15 cellular contexts compared by ENCODE assay signal in genomic region chr5:111548992-111549649, GRCh38. TPM values are rescaled to one million over a fixed set of nuclear protein-coding genes. Genes with fewer than 3 reads are reported as not detected.
DNase-seq lines count a peak whose midpoint lies in the region; ATAC-seq and TF ChIP-seq lines count a peak whose summit lies in the region.
"Had no signal": no experiment of that assay in that cellular context is flagged by ENCODE, and none has a peak within 500 bp of the region (broad histone marks: within the 10 kb centered on the region; RNA-seq: fewer than 3 reads in every experiment).

No MANE protein-coding gene starts in this region.

- H3K4me1 Mint-ChIP-seq in WTC11 = peaks cover 40% of the 10 kb centered on the region

- H3K4me1 ChIP-seq in left lung = peaks cover 0 to 19% of the 10 kb centered on the region in 2 donors

- CTCF ChIA-PET in WTC11 (lab: Charles Lee) = interaction anchor here (1.2 kb wide), 1 partner anchor 17 kb away, joined by 8 read pairs; no protein-coding TSS in a partner anchor

- POLR2A ChIA-PET in WTC11 (lab: Charles Lee) = no interaction called here

- TF ChIP-seq CTCF in LNCaP clone FGC (IDR thresholded peaks at IDR 0.05; ENCODE audit: control insufficient read depth, extremely low read depth, insufficient read depth) (no peak), WTC11 (IDR thresholded peaks at IDR 0.05) (no peak), left lung (IDR thresholded peaks at IDR 0.05) (no peak)

- no peaks in the 10 kb centered on the region for H3K36me3 ChIP-seq in left lung
- H3K36me3 ChIP-seq: BLaER1 treated with 17β-estradiol and CSF1 and Interleukin-3, amounts not matched to agents 10 nM and 100 nM had no signal

- H3K27me3 Mint-ChIP-seq in WTC11 (ENCODE audit: low read depth) = no peaks in the 10 kb centered on the region

- no peak overlapping the region for H3K4me3 ChIP-seq in LNCaP clone FGC (ENCODE audit: low read depth, low read length)
- H3K4me3 ChIP-seq in left lung = no peak overlapping the region
- H3K4me3 ChIP-seq: BLaER1 treated with 17β-estradiol and CSF1 and Interleukin-3, amounts not matched to agents 10 nM and 100 nM had no signal

- H3K4me3 Mint-ChIP-seq in WTC11 = no peak overlapping the region
- H3K4me3 Mint-ChIP-seq: activated B cell treated with CpG ODN at 0.5 μM for 24 hours; activated naive CD4-positive, alpha-beta T cell treated with anti-CD3 and anti-CD28 coated beads for 36 hours; neural crest cell had no signal

- H3K27ac ChIP-seq in left lung = no peak overlapping the region

- intact Hi-C loops in left lung (cut with DNase I) = loop anchor here in 1 of 2 donors (5.0 kb wide), 1 partner anchor 593 kb away; no protein-coding TSS in a partner anchor

- no peaks in the 10 kb centered on the region for H3K36me3 Mint-ChIP-seq in WTC11

- H3K27me3 ChIP-seq in left lung = no peaks in the 10 kb centered on the region
- H3K27me3 ChIP-seq: BLaER1 treated with 17β-estradiol and CSF1 and Interleukin-3, amounts not matched to agents 10 nM and 100 nM had no signal

- no peaks in the 10 kb centered on the region for H3K9me3 ChIP-seq in left lung
- H3K9me3 ChIP-seq: BLaER1 treated with 17β-estradiol and CSF1 and Interleukin-3, amounts not matched to agents 10 nM and 100 nM had no signal

- ATAC-seq in WTC11 (no peak), left lung (peak; percentile 59), GM21423 (IDR thresholded peaks at IDR 0.05; ENCODE audit: unreplicated experiment) (no peak), HG03432 (IDR thresholded peaks at IDR 0.05; ENCODE audit: unreplicated experiment) (no peak), GM19395 (IDR thresholded peaks at IDR 0.05; ENCODE audit: unreplicated experiment) (no peak)

- DNase-seq in DMS79 (lab: John Stamatoyannopoulos, UW) (peak; percentile 65), LNCaP clone FGC (ENCODE audit: low read depth) (peak; percentile 56), WTC11 (ENCODE audit: low spot score) (no peak), left lung (no peak)
- DNase-seq in stimulated activated CD4-positive, alpha-beta T cell treated with anti-CD3 and anti-CD28 coated beads, Interleukin-2, amount 100 ng/mL, for 24 hours = no peak
- DNase-seq: activated B cell treated with CpG ODN at 0.5 μM for 24 hours; activated naive CD4-positive, alpha-beta T cell treated with anti-CD3 and anti-CD28 coated beads for 36 hours; central memory CD4-positive, alpha-beta T cell; glutamatergic neuron; NCI-H1048 had no signal

- peak overlapping the region; percentile 8; the same call in 1 of the 2 replicates for H3K27ac Mint-ChIP-seq in WTC11
- H3K27ac Mint-ChIP-seq: activated B cell treated with CpG ODN at 0.5 μM for 24 hours; activated naive CD4-positive, alpha-beta T cell treated with anti-CD3 and anti-CD28 coated beads for 36 hours had no signal

- H3K9me3 Mint-ChIP-seq in WTC11 = peaks cover under 1% of the 10 kb centered on the region; the same call in 1 of the 2 replicates
- H3K9me3 Mint-ChIP-seq: activated B cell treated with CpG ODN at 0.5 μM for 24 hours; activated naive CD4-positive, alpha-beta T cell treated with anti-CD3 and anti-CD28 coated beads for 36 hours had no signal

TF ChIP-seq in WTC11, 78 proteins besides CTCF, POLR2A, EP300 and RAD21 (continues in another document):
- no peak for TF ChIP-seq SMAD4 (CRISPR knock-in tag; IDR thresholded peaks at IDR 0.05)
- no peak for TF ChIP-seq IRF2 (CRISPR knock-in tag; IDR thresholded peaks at IDR 0.05; ENCODE audit: borderline replicate concordance, low read depth)
- TF ChIP-seq ZNF121 (CRISPR knock-in tag; IDR thresholded peaks at IDR 0.05) = no peak
- no peak for TF ChIP-seq ARID4B (CRISPR knock-in tag; IDR thresholded peaks at IDR 0.05; ENCODE audit: borderline replicate concordance)
- TF ChIP-seq E2F1 (CRISPR knock-in tag; IDR thresholded peaks at IDR 0.05) = no peak
- TF ChIP-seq MYBL2 (CRISPR knock-in tag; IDR thresholded peaks at IDR 0.05) = no peak
- no peak for TF ChIP-seq FOXP4 (CRISPR knock-in tag; IDR thresholded peaks at IDR 0.05)
- no peak for TF ChIP-seq KAT7 (CRISPR knock-in tag; IDR thresholded peaks at IDR 0.05; ENCODE audit: borderline replicate concordance)
- TF ChIP-seq MXD4 (CRISPR knock-in tag; IDR thresholded peaks at IDR 0.05; ENCODE audit: borderline replicate concordance) = no peak
- no peak for TF ChIP-seq AR (CRISPR knock-in tag; IDR thresholded peaks at IDR 0.05)

RNA-seq across cellular contexts. Expression of gene STARD4, which starts 36.8 kb away (rescaled TPM):
- 48.5 to 56.0 TPM (median 53.8 TPM) in 3 replicates for total RNA-seq in WTC11 (2021)
- 10 to 100 TPM; 39.6 to 68.2 TPM for total RNA-seq in left lung

Comparison
In these comparisons a context has a peak if more than half of its experiments do, and no peak if none do; other contexts are left out.
1. DNase-seq: peak in DMS79 (single experiment) and LNCaP clone FGC (single experiment); none in WTC11 (single experiment), left lung (0 of 2) and stimulated activated CD4-positive, alpha-beta T cell treated with anti-CD3 and anti-CD28 coated beads, Interleukin-2, amount 100 ng/mL, for 24 hours (0 of 2).